Comparison of ENCODE assay signal across 20 cellular contexts in genomic region chr3:141816958-141817357, GRCh38. TPM values are rescaled to one million over a fixed set of nuclear protein-coding genes. Genes with fewer than 3 reads are reported as not detected.
"Had no signal": no experiment of that assay in that cellular context is flagged by ENCODE, and none has a peak within 500 bp of the region (broad histone marks: within the 10 kb centered on the region; RNA-seq: fewer than 3 reads in every experiment).

No MANE protein-coding gene starts in this region.

- H3K27ac ChIP-seq: brain microvascular endothelial cell, left ventricle myocardium inferior, parathyroid adenoma, tibial nerve, vagina had no signal

- H3K27me3 ChIP-seq: brain microvascular endothelial cell, vagina had no signal

- H3K4me3 ChIP-seq: left ventricle myocardium inferior, tibial nerve, vagina had no signal

- ATAC-seq: activated CD4-positive, alpha-beta T cell treated with anti-CD3 and anti-CD28 coated beads for 36 hours; activated naive CD4-positive, alpha-beta T cell treated with anti-CD3 and anti-CD28 coated beads, Interleukin-2, amount 50 U/mL, for 72 hours; activated T-cell treated with anti-CD3 and anti-CD28 coated beads, Interleukin-2, amount 50 U/mL, for 4 hours; naive thymus-derived CD8-positive, alpha-beta T cell had no signal

- H2AFZ ChIP-seq: parathyroid adenoma had no signal

- FAIRE-seq: kidney had no signal

- H3K4me1 ChIP-seq: left ventricle myocardium inferior, parathyroid adenoma, tibial nerve, vagina had no signal

- DNase-seq: activated CD4-positive, alpha-beta memory T cell treated with anti-CD3 and anti-CD28 coated beads, Interleukin-2, amount 10 ng/mL, durations not matched to agents 7 days and 5 days; activated CD4-positive, alpha-beta T cell treated with anti-CD3 and anti-CD28 coated beads for 36 hours; activated effector memory CD4-positive, alpha-beta T cell treated with anti-CD3 and anti-CD28 coated beads, Interleukin-2, amount 50 U/mL, for 16 hours; activated T-cell treated with anti-CD3 and anti-CD28 coated beads, Interleukin-2, amount 50 U/mL, for 4 hours; brain microvascular endothelial cell; effector memory CD4-positive, alpha-beta T cell; hippocampal formation; kidney; left ventricle myocardium inferior; naive thymus-derived CD8-positive, alpha-beta T cell; stimulated activated CD4-positive, alpha-beta T cell treated with anti-CD3 and anti-CD28 coated beads, Interleukin-4, amount 100 ng/mL, for 24 hours; stimulated activated naive CD4-positive, alpha-beta T cell treated with Interleukin-2 at 50 U/mL for 16 hours; substantia nigra; T-helper 2 cell had no signal

- H3K9me3 ChIP-seq: vagina had no signal

- H3K9ac ChIP-seq: parathyroid adenoma had no signal

- H3K79me2 ChIP-seq: parathyroid adenoma had no signal

- H3K36me3 ChIP-seq: brain microvascular endothelial cell, left ventricle myocardium inferior, tibial nerve, vagina had no signal

RNA-seq across cellular contexts. Expression of gene GRK7, which starts 53.8 kb away (rescaled TPM):
- total RNA-seq: activated CD4-positive, alpha-beta memory T cell treated with anti-CD3 and anti-CD28 coated beads, Interleukin-2, amount 10 ng/mL, durations not matched to agents 7 days and 5 days; activated CD4-positive, alpha-beta T cell treated with anti-CD3 and anti-CD28 coated beads for 36 hours; activated naive CD4-positive, alpha-beta T cell treated with anti-CD3 and anti-CD28 coated beads, Interleukin-2, amount 50 U/mL, for 72 hours; activated T-cell treated with anti-CD3 and anti-CD28 coated beads, Interleukin-2, amount 50 U/mL, for 4 hours; kidney; left ventricle myocardium inferior; mucosa of gallbladder; skeletal muscle tissue had no signal
- polyA plus RNA-seq: naive thymus-derived CD8-positive, alpha-beta T cell had no signal
